Comparison of ENCODE assay signal across 11 cellular contexts in genomic region chr16:49639739-49640388, GRCh38.
DNase-seq lines count a peak whose midpoint lies in the region; ATAC-seq and TF ChIP-seq lines count a peak whose summit lies in the region.
"Had no signal": no experiment of that assay in that cellular context is flagged by ENCODE, and none has a peak within 500 bp of the region (broad histone marks: within the 10 kb centered on the region; RNA-seq: fewer than 3 reads in every experiment).

No MANE protein-coding gene starts in this region.

- no peak overlapping the region for H3K4me3 ChIP-seq in HEK293 (ENCODE audit: low read depth, low read length)
- H3K4me3 ChIP-seq in gastrocnemius medialis = peak overlapping the region in 1 of 4 donors; percentile 29

- CTCF ChIA-PET in HEK293 (lab: Yijun Ruan, JAX) = no interaction called here

- H3K4me3 Mint-ChIP-seq in chondrocyte (ENCODE audit: unreplicated experiment) = peak overlapping the region; percentile 21
- no peak overlapping the region for H3K4me3 Mint-ChIP-seq in immature natural killer cell

- TF ChIP-seq POLR2A in gastrocnemius medialis (IDR thresholded peaks at IDR 0.05) = no peak

- H3K27ac Mint-ChIP-seq in chondrocyte (ENCODE audit: unreplicated experiment) (peak overlapping the region; percentile 52), immature natural killer cell (no peak overlapping the region)

- H3K27ac ChIP-seq in HEK293 (ENCODE audit: extremely low read depth, low read depth, low read length) (no peak overlapping the region), gastrocnemius medialis (peak overlapping the region; percentile 49 to 64 (median 57))

- no peak for DNase-seq in chondrocyte (ENCODE audit: low spot score)
- DNase-seq in islet precursor cell = peak; percentile 81
- DNase-seq in gastrocnemius medialis = no peak
- DNase-seq in immature natural killer cell = no peak
- no peak for DNase-seq in activated CD8-positive, alpha-beta memory T cell treated with anti-CD3 and anti-CD28 coated beads for 24 hours
- DNase-seq in COLO668 (lab: John Stamatoyannopoulos, UW; ENCODE audit: unreplicated experiment) = no peak
- DNase-seq in NAMALWA (ENCODE audit: low spot score) = no peak
- DNase-seq: activated naive CD4-positive, alpha-beta T cell; DMS79 treated with DMSO at 0.1 percent for 48 hours; stimulated activated CD4-positive, alpha-beta T cell treated with anti-CD3 and anti-CD28 coated beads, Interleukin-4, amount 100 ng/mL, for 24 hours had no signal

- H3K9me3 Mint-ChIP-seq in chondrocyte (ENCODE audit: low read depth) (no peaks in the 10 kb centered on the region), immature natural killer cell (peaks cover 0 to 2% (median 0%) of the 10 kb centered on the region in 6 donors)

- H3K9me3 ChIP-seq in HEK293 (ENCODE audit: control insufficient read depth, insufficient read depth, low read depth, low read length) = no peaks in the 10 kb centered on the region
- H3K9me3 ChIP-seq in gastrocnemius medialis = no peaks in the 10 kb centered on the region

- H3K27me3 Mint-ChIP-seq in chondrocyte (ENCODE audit: low read depth) (peaks cover 2% of the 10 kb centered on the region), immature natural killer cell (ENCODE audit: low read depth in 3 of 3) (peaks cover 0 to 5% (median 0%) of the 10 kb centered on the region in 3 donors)

- H3K4me1 Mint-ChIP-seq in chondrocyte (ENCODE audit: low read depth) = peaks cover 56% of the 10 kb centered on the region
- H3K4me1 Mint-ChIP-seq in immature natural killer cell = no peaks in the 10 kb centered on the region

- peaks cover 7% of the 10 kb centered on the region for H3K36me3 Mint-ChIP-seq in chondrocyte (ENCODE audit: low read depth)
- no peaks in the 10 kb centered on the region for H3K36me3 Mint-ChIP-seq in immature natural killer cell

- intact Hi-C loops in gastrocnemius medialis (cut with DNase I; ENCODE audit: low total_unique reads) = no loop called here

- TF ChIP-seq CTCF in HEK293 (tag by site-specific recombination; IDR thresholded peaks at IDR 0.05) = no peak
- no peak for TF ChIP-seq CTCF in chondrocyte (IDR thresholded peaks at IDR 0.05)
- no peak for TF ChIP-seq CTCF in gastrocnemius medialis (IDR thresholded peaks at IDR 0.05 in 4 of 5, conservative IDR thresholded peaks at IDR 0.05 in 1 of 5)

- H3K4me1 ChIP-seq in HEK293 (ENCODE audit: control insufficient read depth, insufficient read depth, low read length) (no peaks in the 10 kb centered on the region), gastrocnemius medialis (peaks cover 22 to 29% of the 10 kb centered on the region in 2 donors)

- in situ Hi-C loops in gastrocnemius medialis (cut with MboI; ENCODE audit: low sequenced_read_pairs in 4 of 4) = no loop called here

- ATAC-seq in gastrocnemius medialis = peak; percentile 54 to 55

- POLR2A ChIA-PET in HEK293 (lab: Yijun Ruan, JAX) = no interaction called here

- no peaks in the 10 kb centered on the region for H3K27me3 ChIP-seq in gastrocnemius medialis

- peaks cover 0 to 19% of the 10 kb centered on the region in 2 experiments; a peak in 1 of 3 replicates for H3K36me3 ChIP-seq in HEK293 (ENCODE audit: control insufficient read depth in 2 of 2, insufficient read depth in 1 of 2, low read length in 2 of 2)
- peaks cover 0 to 21% of the 10 kb centered on the region in 2 donors for H3K36me3 ChIP-seq in gastrocnemius medialis

TF ChIP-seq in HEK293, 187 proteins besides CTCF, POLR2A, EP300 and RAD21:
- peak; percentile 91 for TF ChIP-seq ZFHX2 (tag by site-specific recombination; conservative IDR thresholded peaks at IDR 0.05)
- TF ChIP-seq, protein P1, sequence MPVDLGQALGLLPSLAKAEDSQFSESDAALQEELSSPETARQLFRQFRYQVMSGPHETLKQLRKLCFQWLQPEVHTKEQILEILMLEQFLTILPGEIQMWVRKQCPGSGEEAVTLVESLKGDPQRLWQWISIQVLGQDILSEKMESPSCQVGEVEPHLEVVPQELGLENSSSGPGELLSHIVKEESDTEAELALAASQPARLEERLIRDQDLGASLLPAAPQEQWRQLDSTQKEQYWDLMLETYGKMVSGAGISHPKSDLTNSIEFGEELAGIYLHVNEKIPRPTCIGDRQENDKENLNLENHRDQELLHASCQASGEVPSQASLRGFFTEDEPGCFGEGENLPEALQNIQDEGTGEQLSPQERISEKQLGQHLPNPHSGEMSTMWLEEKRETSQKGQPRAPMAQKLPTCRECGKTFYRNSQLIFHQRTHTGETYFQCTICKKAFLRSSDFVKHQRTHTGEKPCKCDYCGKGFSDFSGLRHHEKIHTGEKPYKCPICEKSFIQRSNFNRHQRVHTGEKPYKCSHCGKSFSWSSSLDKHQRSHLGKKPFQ (tag by site-specific recombination; IDR thresholded peaks at IDR 0.05) = 0 out of 2 replicates have a peak, but pooled peaks have one; percentile 48
- TF ChIP-seq EGR2 (tag by site-specific recombination; IDR thresholded peaks at IDR 0.05; ENCODE audit: low read depth) = peak; percentile 86
- TF ChIP-seq, protein P2, sequence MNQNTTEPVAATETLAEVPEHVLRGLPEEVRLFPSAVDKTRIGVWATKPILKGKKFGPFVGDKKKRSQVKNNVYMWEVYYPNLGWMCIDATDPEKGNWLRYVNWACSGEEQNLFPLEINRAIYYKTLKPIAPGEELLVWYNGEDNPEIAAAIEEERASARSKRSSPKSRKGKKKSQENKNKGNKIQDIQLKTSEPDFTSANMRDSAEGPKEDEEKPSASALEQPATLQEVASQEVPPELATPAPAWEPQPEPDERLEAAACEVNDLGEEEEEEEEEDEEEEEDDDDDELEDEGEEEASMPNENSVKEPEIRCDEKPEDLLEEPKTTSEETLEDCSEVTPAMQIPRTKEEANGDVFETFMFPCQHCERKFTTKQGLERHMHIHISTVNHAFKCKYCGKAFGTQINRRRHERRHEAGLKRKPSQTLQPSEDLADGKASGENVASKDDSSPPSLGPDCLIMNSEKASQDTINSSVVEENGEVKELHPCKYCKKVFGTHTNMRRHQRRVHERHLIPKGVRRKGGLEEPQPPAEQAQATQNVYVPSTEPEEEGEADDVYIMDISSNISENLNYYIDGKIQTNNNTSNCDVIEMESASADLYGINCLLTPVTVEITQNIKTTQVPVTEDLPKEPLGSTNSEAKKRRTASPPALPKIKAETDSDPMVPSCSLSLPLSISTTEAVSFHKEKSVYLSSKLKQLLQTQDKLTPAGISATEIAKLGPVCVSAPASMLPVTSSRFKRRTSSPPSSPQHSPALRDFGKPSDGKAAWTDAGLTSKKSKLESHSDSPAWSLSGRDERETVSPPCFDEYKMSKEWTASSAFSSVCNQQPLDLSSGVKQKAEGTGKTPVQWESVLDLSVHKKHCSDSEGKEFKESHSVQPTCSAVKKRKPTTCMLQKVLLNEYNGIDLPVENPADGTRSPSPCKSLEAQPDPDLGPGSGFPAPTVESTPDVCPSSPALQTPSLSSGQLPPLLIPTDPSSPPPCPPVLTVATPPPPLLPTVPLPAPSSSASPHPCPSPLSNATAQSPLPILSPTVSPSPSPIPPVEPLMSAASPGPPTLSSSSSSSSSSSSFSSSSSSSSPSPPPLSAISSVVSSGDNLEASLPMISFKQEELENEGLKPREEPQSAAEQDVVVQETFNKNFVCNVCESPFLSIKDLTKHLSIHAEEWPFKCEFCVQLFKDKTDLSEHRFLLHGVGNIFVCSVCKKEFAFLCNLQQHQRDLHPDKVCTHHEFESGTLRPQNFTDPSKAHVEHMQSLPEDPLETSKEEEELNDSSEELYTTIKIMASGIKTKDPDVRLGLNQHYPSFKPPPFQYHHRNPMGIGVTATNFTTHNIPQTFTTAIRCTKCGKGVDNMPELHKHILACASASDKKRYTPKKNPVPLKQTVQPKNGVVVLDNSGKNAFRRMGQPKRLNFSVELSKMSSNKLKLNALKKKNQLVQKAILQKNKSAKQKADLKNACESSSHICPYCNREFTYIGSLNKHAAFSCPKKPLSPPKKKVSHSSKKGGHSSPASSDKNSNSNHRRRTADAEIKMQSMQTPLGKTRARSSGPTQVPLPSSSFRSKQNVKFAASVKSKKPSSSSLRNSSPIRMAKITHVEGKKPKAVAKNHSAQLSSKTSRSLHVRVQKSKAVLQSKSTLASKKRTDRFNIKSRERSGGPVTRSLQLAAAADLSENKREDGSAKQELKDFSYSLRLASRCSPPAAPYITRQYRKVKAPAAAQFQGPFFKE (tag by site-specific recombination; IDR thresholded peaks at IDR 0.05; ENCODE audit: borderline replicate concordance) = no peak
- TF ChIP-seq ZNF311 (tag by site-specific recombination; IDR thresholded peaks at IDR 0.05; ENCODE audit: borderline replicate concordance) = no peak
